In genomic region chr6:169406034-169406433, GRCh38 we compare ENCODE assay signal across 21 cellular contexts.
"Had no signal": no experiment of that assay in that cellular context is flagged by ENCODE, and none has a peak within 500 bp of the region (broad histone marks: within the 10 kb centered on the region; RNA-seq: fewer than 3 reads in every experiment).

No MANE protein-coding gene starts in this region.

- H3K4me2 ChIP-seq: hepatocyte had no signal

- H3K4me3 ChIP-seq: dorsolateral prefrontal cortex, gastroesophageal sphincter, heart left ventricle, hepatocyte, lung, right lobe of liver, tibial nerve, upper lobe of left lung had no signal

- H3K27me3 ChIP-seq: dorsolateral prefrontal cortex, foreskin keratinocyte, gastroesophageal sphincter, heart left ventricle, hepatocyte, neutrophil, right lobe of liver, tibial nerve, upper lobe of left lung had no signal

- DNase-seq: cerebellar nuclear complex; dorsolateral prefrontal cortex; effector CD4-positive, alpha-beta T cell; foreskin keratinocyte; heart left ventricle; kidney; natural killer cell; right lobe of liver; small intestine; stimulated activated CD4-positive, alpha-beta T cell treated with anti-CD3 and anti-CD28 coated beads, Interleukin-15, amount 100 ng/mL, for 24 hours; stimulated activated CD4-positive, alpha-beta T cell treated with anti-CD3 and anti-CD28 coated beads, Interleukin-2, amount 100 ng/mL, for 48 hours; stimulated activated naive B cell treated with anti-CD40 and anti-IgM and Interleukin-4, amounts not matched to agents 10 μg/mL and 1 μg/mL and 100 μg/mL, for 72 hours; upper lobe of left lung had no signal

- H3K9ac ChIP-seq: parathyroid adenoma had no signal

- H3K4me1 ChIP-seq: foreskin keratinocyte, gastroesophageal sphincter, parathyroid adenoma, right lobe of liver, upper lobe of left lung had no signal

- H3K9me3 ChIP-seq: gastroesophageal sphincter, neutrophil, right lobe of liver, thoracic aorta, tibial nerve, upper lobe of left lung had no signal

- H3K36me3 ChIP-seq: gastroesophageal sphincter, heart left ventricle, neutrophil, right lobe of liver, thoracic aorta, tibial nerve, upper lobe of left lung had no signal

- ATAC-seq: foreskin keratinocyte; gastroesophageal sphincter; heart left ventricle; left lobe of liver; natural killer cell; right lobe of liver; stimulated activated naive B cell treated with anti-CD40 and anti-IgM and Interleukin-4, amounts not matched to agents 10 μg/mL and 1 μg/mL and 100 μg/mL, for 72 hours had no signal

- H2AFZ ChIP-seq: hepatocyte, parathyroid adenoma had no signal

- H3K27ac ChIP-seq: dorsolateral prefrontal cortex, foreskin keratinocyte, gastroesophageal sphincter, heart left ventricle, hepatocyte, neutrophil, parathyroid adenoma, right lobe of liver, upper lobe of left lung had no signal

- H3K79me2 ChIP-seq: hepatocyte, parathyroid adenoma had no signal
